In the genomic region with DNA sequence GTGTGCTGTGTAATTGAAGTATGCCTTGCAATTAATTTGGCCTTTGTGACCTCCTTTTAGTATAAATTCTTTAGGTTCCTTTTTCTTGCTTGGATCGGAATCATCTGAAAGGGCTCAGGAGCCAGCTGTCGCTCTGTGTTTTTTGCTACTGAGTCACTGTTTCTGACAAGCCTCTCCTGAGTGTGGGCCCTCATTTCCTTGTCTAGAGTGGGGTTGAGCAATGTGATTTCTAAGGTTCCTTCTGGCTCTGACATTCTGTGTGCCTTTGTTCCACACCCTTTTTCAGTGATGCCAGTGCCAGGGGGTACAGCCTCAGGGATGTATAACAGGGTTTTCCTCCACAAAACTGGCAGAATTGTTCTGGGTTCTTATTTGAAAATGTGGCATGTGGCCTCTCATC, we compare ENCODE assay signal across 23 cellular contexts. TPM values are rescaled to one million over a fixed set of nuclear protein-coding genes. Genes with fewer than 3 reads are reported as not detected.
DNase-seq lines count a peak whose midpoint lies in the region; ATAC-seq, FAIRE-seq and TF ChIP-seq lines count a peak whose summit lies in the region.
"Had no signal": no experiment of that assay in that cellular context is flagged by ENCODE, and none has a peak within 500 bp of the region (broad histone marks: within the 10 kb centered on the region; RNA-seq: fewer than 3 reads in every experiment).

No MANE protein-coding gene starts in this region.

- H3K36me3 Mint-ChIP-seq in astrocyte (ENCODE audit: low read depth, unreplicated experiment) = peaks cover 21% of the 10 kb centered on the region
- H3K36me3 Mint-ChIP-seq in activated T-cell treated with anti-CD3 and anti-CD28 coated beads, Interleukin-2, amount 50 U/mL, for 24 hours (ENCODE audit: low read depth) = no peaks in the 10 kb centered on the region
- H3K36me3 Mint-ChIP-seq: mesothelial cell of epicardium had no signal

- peaks cover 55% of the 10 kb centered on the region for H3K4me1 Mint-ChIP-seq in astrocyte (ENCODE audit: low read depth, unreplicated experiment)
- no peaks in the 10 kb centered on the region for H3K4me1 Mint-ChIP-seq in activated T-cell treated with anti-CD3 and anti-CD28 coated beads, Interleukin-2, amount 50 U/mL, for 24 hours (ENCODE audit: low read depth)

- H3K4me1 ChIP-seq in astrocyte (ENCODE audit: insufficient read depth, low read length) = peaks cover 8% of the 10 kb centered on the region
- peaks cover 0 to 19% of the 10 kb centered on the region in 2 donors for H3K4me1 ChIP-seq in lung (ENCODE audit: control insufficient read depth in 2 of 2, insufficient read depth in 2 of 2, low read length in 2 of 2)
- H3K4me1 ChIP-seq in suprapubic skin = peaks cover 46% of the 10 kb centered on the region

- H3K4me3 ChIP-seq in AG10803 (ENCODE audit: low read length) (no peak overlapping the region), astrocyte (ENCODE audit: insufficient read depth, low read depth, low read length) (no peak overlapping the region), lung (no peak overlapping the region), suprapubic skin (no peak overlapping the region)
- H3K4me3 ChIP-seq: heart right ventricle had no signal

- H3K36me3 ChIP-seq in astrocyte (ENCODE audit: insufficient read depth, low read length) (no peaks in the 10 kb centered on the region), lung (ENCODE audit: control insufficient read depth in 2 of 2, insufficient read depth in 2 of 2, low read length in 2 of 2) (no peaks in the 10 kb centered on the region), suprapubic skin (no peaks in the 10 kb centered on the region)

- TF ChIP-seq CTCF in AG10803 (conservative IDR thresholded peaks at IDR 0.05; ENCODE audit: low read length) = no peak
- no peak for TF ChIP-seq CTCF in astrocyte (IDR thresholded peaks at IDR 0.05; ENCODE audit: insufficient read depth, low read depth, low read length)
- no peak for TF ChIP-seq CTCF in lung (IDR thresholded peaks at IDR 0.05; ENCODE audit: control extremely low read depth, extremely low read depth)
- no peak for TF ChIP-seq CTCF in suprapubic skin (IDR thresholded peaks at IDR 0.05)

- no peak for FAIRE-seq in astrocyte (lab: Jason Lieb, UNC)
- FAIRE-seq in RCC 7860 (lab: Jason Lieb, UNC) = no peak
- FAIRE-seq: islet of Langerhans had no signal

- ATAC-seq in lung (ENCODE audit: insufficient read depth, low FRiP score) (peak; percentile 20), HG03342 (IDR thresholded peaks at IDR 0.05; ENCODE audit: unreplicated experiment) (no peak)

- no peak overlapping the region for H3K27ac Mint-ChIP-seq in astrocyte (ENCODE audit: unreplicated experiment)
- H3K27ac Mint-ChIP-seq in activated T-cell treated with anti-CD3 and anti-CD28 coated beads, Interleukin-2, amount 50 U/mL, for 24 hours = no peak overlapping the region
- H3K27ac Mint-ChIP-seq: mesothelial cell of epicardium had no signal

- no peak overlapping the region for H2AFZ ChIP-seq in astrocyte (ENCODE audit: low read depth, low read length)

- H3K27me3 Mint-ChIP-seq in astrocyte (ENCODE audit: low read depth, unreplicated experiment) = no peaks in the 10 kb centered on the region
- no peaks in the 10 kb centered on the region for H3K27me3 Mint-ChIP-seq in activated T-cell treated with anti-CD3 and anti-CD28 coated beads, Interleukin-2, amount 50 U/mL, for 24 hours

- DNase-seq in AG10803 (ENCODE audit: low read depth) (peak; percentile 43), astrocyte (ENCODE audit: low read depth) (no peak), lung (ENCODE audit: low spot score) (no peak), suprapubic skin (ENCODE audit: low spot score in 2 of 2) (no peak), NCI-H128 (lab: John Stamatoyannopoulos, UW; ENCODE audit: unreplicated experiment) (no peak), RCC 7860 (ENCODE audit: low spot score) (no peak)
- no peak for DNase-seq in activated T-cell treated with anti-CD3 and anti-CD28 coated beads, Interleukin-2, amount 50 U/mL, for 24 hours
- DNase-seq: activated CD4-positive, CD25-positive, alpha-beta regulatory T cell; activated effector memory CD4-positive, alpha-beta T cell treated with Interleukin-2 at 50 U/mL for 16 hours; cortex of kidney; erythroblast; heart right ventricle; NCI-H1436; NCI-H226; NK-92 treated with Interleukin-12 subunit alpha and Interleukin-12 subunit beta, amount 100 ng/mL, for 24 hours; nucleus accumbens; stimulated activated CD4-positive, alpha-beta T cell treated with anti-CD3 and anti-CD28 coated beads, Interleukin-4, amount 100 ng/mL, for 4 hours had no signal

- TF ChIP-seq POLR2A in suprapubic skin (IDR thresholded peaks at IDR 0.05) = no peak

- H3K9ac ChIP-seq in astrocyte (ENCODE audit: low read length) = no peak overlapping the region
- H3K9ac ChIP-seq: KMS-11 had no signal

- no peaks in the 10 kb centered on the region for H3K79me2 ChIP-seq in astrocyte (ENCODE audit: insufficient read depth, low read length)

- no peaks in the 10 kb centered on the region for H3K9me3 Mint-ChIP-seq in astrocyte (ENCODE audit: unreplicated experiment)
- no peaks in the 10 kb centered on the region for H3K9me3 Mint-ChIP-seq in activated T-cell treated with anti-CD3 and anti-CD28 coated beads, Interleukin-2, amount 50 U/mL, for 24 hours
- H3K9me3 Mint-ChIP-seq: mesothelial cell of epicardium had no signal

- WGBS in lung, 2 donors = 38 to 52% methylated on average over 2 of the region's 2 CpGs
- WGBS in suprapubic skin = 65% methylated on average over 2 of the region's 2 CpGs

- H3K27ac ChIP-seq in astrocyte (ENCODE audit: low read depth, low read length) (no peak overlapping the region), lung (ENCODE audit: low read depth in 1 of 2, low read length in 1 of 2) (peak overlapping the region in 1 of 2 donors; percentile 78), suprapubic skin (peak overlapping the region; percentile 89)
- H3K27ac ChIP-seq: KMS-11 had no signal

- TF ChIP-seq EP300 in suprapubic skin (IDR thresholded peaks at IDR 0.05) = no peak

- H4K20me1 ChIP-seq in astrocyte (ENCODE audit: insufficient read depth, low read length) = no peaks in the 10 kb centered on the region

- no peak overlapping the region for H3K4me3 Mint-ChIP-seq in astrocyte (ENCODE audit: unreplicated experiment)
- no peak overlapping the region for H3K4me3 Mint-ChIP-seq in activated T-cell treated with anti-CD3 and anti-CD28 coated beads, Interleukin-2, amount 50 U/mL, for 24 hours
- H3K4me3 Mint-ChIP-seq: mesothelial cell of epicardium had no signal

- H3K9me3 ChIP-seq in astrocyte (ENCODE audit: insufficient read depth, low read depth, low read length) (no peaks in the 10 kb centered on the region), lung (ENCODE audit: control insufficient read depth in 2 of 2, insufficient read depth in 1 of 2, low read length in 1 of 2) (no peaks in the 10 kb centered on the region), suprapubic skin (no peaks in the 10 kb centered on the region)
- H3K9me3 ChIP-seq: heart right ventricle had no signal

- no peaks in the 10 kb centered on the region for H3K27me3 ChIP-seq in astrocyte (ENCODE audit: insufficient read depth, low read length)
- H3K27me3 ChIP-seq in lung (ENCODE audit: control insufficient read depth, insufficient read depth) = no peaks in the 10 kb centered on the region
- no peaks in the 10 kb centered on the region for H3K27me3 ChIP-seq in suprapubic skin
- H3K27me3 ChIP-seq: heart right ventricle had no signal

- peak overlapping the region; percentile 0 for H3K4me2 ChIP-seq in astrocyte (ENCODE audit: low read length)
- H3K4me2 ChIP-seq: KMS-11 had no signal

RNA-seq across cellular contexts. Expression of gene DAAM2, which starts 26.5 kb away (rescaled TPM):
- total RNA-seq in astrocyte = 38.4 and 50.3 TPM in 2 replicates
- 10 to 100 TPM; 30.3 to 43.0 TPM for total RNA-seq in lung
- 10 to 100 TPM; 13.6 to 26.8 TPM for polyA plus RNA-seq in lung
- 10 to 100 TPM in 2 of 4 donors, 1 to 10 TPM in 2; 4.7 to 17.6 (median 9.9) TPM for total RNA-seq in suprapubic skin
- total RNA-seq: activated CD8-positive, alpha-beta memory T cell treated with anti-CD3 and anti-CD28 coated beads for 36 hours; T-helper 2 cell treated with Interferon-gamma antibody and Interleukin-4, amounts not matched to agents 100 ng/mL and 5 ng/mL, for 36 hours had no signal
